ENCODE assay signal across 27 cellular contexts in genomic region chr1:25623007-25623406, GRCh38. TPM values are rescaled to one million over a fixed set of nuclear protein-coding genes. Genes with fewer than 3 reads are reported as not detected.
A peak's percentile ranks its signal among the peaks of the same experiment; 100 is the strongest.
DNase-seq lines count a peak whose midpoint lies in the region; ATAC-seq, FAIRE-seq and TF ChIP-seq lines count a peak whose summit lies in the region.
"Had no signal": no experiment of that assay in that cellular context is flagged by ENCODE, and none has a peak within 500 bp of the region (broad histone marks: within the 10 kb centered on the region; RNA-seq: fewer than 3 reads in every experiment).

No MANE protein-coding gene starts in this region.

- H3K27ac ChIP-seq in effector memory CD4-positive, alpha-beta T cell (ENCODE audit: insufficient read depth, low read length, poor library complexity, severe bottlenecking): no peak overlapping the region
- H3K27ac ChIP-seq: BLaER1, parathyroid adenoma, skin epidermis had no signal

- peaks cover 6% of the 10 kb centered on the region for H3K9me3 Mint-ChIP-seq in activated naive CD4-positive, alpha-beta T cell treated with anti-CD3 and anti-CD28 coated beads, Interleukin-2, amount 10 ng/mL, durations not matched to agents 7 days and 5 days
- H3K9me3 Mint-ChIP-seq in naive thymus-derived CD8-positive, alpha-beta T cell: peaks cover 0 to 8% (median 0%) of the 10 kb centered on the region in 9 donors
- H3K9me3 Mint-ChIP-seq: activated CD4-positive, alpha-beta memory T cell treated with anti-CD3 and anti-CD28 coated beads for 36 hours; immature natural killer cell had no signal

- ATAC-seq in T-helper 17 cell: no peak
- ATAC-seq in naive thymus-derived CD8-positive, alpha-beta T cell: no peak
- ATAC-seq: left cardiac atrium, WTC11 had no signal

- peaks cover 36% of the 10 kb centered on the region for H3K27me3 Mint-ChIP-seq in activated naive CD4-positive, alpha-beta T cell treated with anti-CD3 and anti-CD28 coated beads, Interleukin-2, amount 10 ng/mL, durations not matched to agents 7 days and 5 days
- H3K27me3 Mint-ChIP-seq in T-helper 17 cell: no peaks in the 10 kb centered on the region
- H3K27me3 Mint-ChIP-seq in naive thymus-derived CD8-positive, alpha-beta T cell: peaks cover 0 to 6% (median 0%) of the 10 kb centered on the region in 5 donors

- POLR2A ChIA-PET in naive thymus-derived CD8-positive, alpha-beta T cell (lab: Charles Lee): interaction anchor here (0.7 to 8.6 kb wide), 10 partner anchors 9 to 186 kb away, joined by 3 to 91 read pairs (median 5); no protein-coding TSS in a partner anchor
- POLR2A ChIA-PET in HEK293T (lab: Yijun Ruan, JAX): no interaction called here

- peaks cover 89% of the 10 kb centered on the region for H3K4me1 Mint-ChIP-seq in activated naive CD4-positive, alpha-beta T cell treated with anti-CD3 and anti-CD28 coated beads, Interleukin-2, amount 10 ng/mL, durations not matched to agents 7 days and 5 days
- peaks cover 66% of the 10 kb centered on the region for H3K4me1 Mint-ChIP-seq in T-helper 17 cell
- peaks cover 53 to 94% (median 88%) of the 10 kb centered on the region in 4 donors for H3K4me1 Mint-ChIP-seq in naive thymus-derived CD8-positive, alpha-beta T cell

- no peak for TF ChIP-seq CTCF in GM13976 (IDR thresholded peaks at IDR 0.05; ENCODE audit: borderline replicate concordance, control extremely low read depth, extremely low read depth, insufficient read depth, missing control alignments)

- peak; percentile 69 for FAIRE-seq in GM12891 (lab: Jason Lieb, UNC)
- FAIRE-seq: bronchial epithelial cell, RCC 7860 had no signal

- peak overlapping the region; percentile 15 for H3K27ac Mint-ChIP-seq in activated naive CD4-positive, alpha-beta T cell treated with anti-CD3 and anti-CD28 coated beads, Interleukin-2, amount 10 ng/mL, durations not matched to agents 7 days and 5 days
- H3K27ac Mint-ChIP-seq in T-helper 17 cell: peak overlapping the region; percentile 95
- peak overlapping the region; percentile 86 to 98 (median 96) for H3K27ac Mint-ChIP-seq in naive thymus-derived CD8-positive, alpha-beta T cell
- H3K27ac Mint-ChIP-seq: activated CD4-positive, alpha-beta memory T cell treated with anti-CD3 and anti-CD28 coated beads for 36 hours; WTC11 had no signal

- DNase-seq in activated naive CD4-positive, alpha-beta T cell treated with anti-CD3 and anti-CD28 coated beads, Interleukin-2, amount 10 ng/mL, durations not matched to agents 7 days and 5 days: no peak
- DNase-seq in activated naive CD4-positive, alpha-beta T cell treated with Interleukin-2 at 50 U/mL for 16 hours: no peak
- DNase-seq in GM12891 (ENCODE audit: insufficient read length, low spot score) (no peak), T-helper 17 cell (no peak), HEK293T (ENCODE audit: extremely low spot score) (no peak), GM13976 (ENCODE audit: low spot score) (no peak)
- no peak for DNase-seq in naive thymus-derived CD8-positive, alpha-beta T cell
- no peak for DNase-seq in effector memory CD4-positive, alpha-beta T cell
- DNase-seq: activated gamma-delta T cell, anterior cingulate cortex, Calu3, DMS79, GDM1, HCEC 1CT, immature natural killer cell, left cardiac atrium, MV-4-11, NCI-H1436, retina, SHP77 treated with DMSO at 0.1 percent for 48 hours had no signal

- in situ Hi-C loops in GM13976 (cut with MboI; ENCODE audit: low sequenced_read_pairs, unreplicated experiment): no loop called here

- H3K36me3 ChIP-seq in effector memory CD4-positive, alpha-beta T cell (ENCODE audit: control insufficient read depth, insufficient read depth, low read length): no peaks in the 10 kb centered on the region
- H3K36me3 ChIP-seq: BLaER1 had no signal

- no peaks in the 10 kb centered on the region for H3K27me3 ChIP-seq in effector memory CD4-positive, alpha-beta T cell (replicated peaks; ENCODE audit: control insufficient read depth, insufficient read depth, low read length, poor library complexity, severe bottlenecking)

- H3K36me3 Mint-ChIP-seq in activated naive CD4-positive, alpha-beta T cell treated with anti-CD3 and anti-CD28 coated beads, Interleukin-2, amount 10 ng/mL, durations not matched to agents 7 days and 5 days: peaks cover 80% of the 10 kb centered on the region
- peaks cover 4% of the 10 kb centered on the region for H3K36me3 Mint-ChIP-seq in T-helper 17 cell (ENCODE audit: low read depth)
- H3K36me3 Mint-ChIP-seq in naive thymus-derived CD8-positive, alpha-beta T cell: peaks cover 0 to 14% (median 13%) of the 10 kb centered on the region in 3 donors
- H3K36me3 Mint-ChIP-seq: WTC11 had no signal

- H3K4me3 ChIP-seq in effector memory CD4-positive, alpha-beta T cell (ENCODE audit: insufficient read depth, low read depth, low read length, poor library complexity, severe bottlenecking): no peak overlapping the region
- H3K4me3 ChIP-seq: BLaER1, skin epidermis had no signal

- TF ChIP-seq POLR2A in GM12891 (IDR thresholded peaks at IDR 0.05; ENCODE audit: low read depth, low read length): no peak

- CTCF ChIA-PET in activated naive CD4-positive, alpha-beta T cell treated with anti-CD3 and anti-CD28 coated beads, Interleukin-2, amount 10 ng/mL, durations not matched to agents 7 days and 5 days (lab: Charles Lee): interaction anchor here (0.9 to 1.7 kb wide), 4 partner anchors 9 to 75 kb away, joined by 3 to 7 read pairs (median 4); no protein-coding TSS in a partner anchor
- CTCF ChIA-PET in HEK293T (lab: Yijun Ruan, JAX): interaction anchor here (0.8 kb wide), 1 partner anchor 101 kb away, joined by 4 read pairs; no protein-coding TSS in a partner anchor

- H3K4me1 ChIP-seq in effector memory CD4-positive, alpha-beta T cell (ENCODE audit: control insufficient read depth, insufficient read depth, low read length, poor library complexity, severe bottlenecking): peaks cover 65% of the 10 kb centered on the region
- H3K4me1 ChIP-seq: parathyroid adenoma had no signal

- H3K9me3 ChIP-seq in T-helper 17 cell (ENCODE audit: control insufficient read depth, low read length, poor library complexity, severe bottlenecking): no peaks in the 10 kb centered on the region
- no peaks in the 10 kb centered on the region for H3K9me3 ChIP-seq in effector memory CD4-positive, alpha-beta T cell (ENCODE audit: control insufficient read depth, low read length)

- H3K4me3 Mint-ChIP-seq in activated naive CD4-positive, alpha-beta T cell treated with anti-CD3 and anti-CD28 coated beads, Interleukin-2, amount 10 ng/mL, durations not matched to agents 7 days and 5 days: peak overlapping the region; percentile 50
- peak overlapping the region; percentile 67 for H3K4me3 Mint-ChIP-seq in T-helper 17 cell
- H3K4me3 Mint-ChIP-seq in naive thymus-derived CD8-positive, alpha-beta T cell: peak overlapping the region; percentile 40 to 100 (median 97)
- H3K4me3 Mint-ChIP-seq: activated CD4-positive, alpha-beta memory T cell treated with anti-CD3 and anti-CD28 coated beads for 36 hours; immature natural killer cell; WTC11 had no signal

TF ChIP-seq in GM12891, 5 proteins besides CTCF, POLR2A, EP300 and RAD21:
- TF ChIP-seq PAX5 (IDR thresholded peaks at IDR 0.05; ENCODE audit: insufficient read depth, low read length, severe bottlenecking) (no peak), SPI1 (IDR thresholded peaks at IDR 0.05; ENCODE audit: low read depth, low read length) (no peak), POLR2AphosphoS5 (IDR thresholded peaks at IDR 0.05; ENCODE audit: low read depth, low read length) (no peak), TAF1 (IDR thresholded peaks at IDR 0.05; ENCODE audit: low read depth, low read length) (no peak), POU2F2 (IDR thresholded peaks at IDR 0.05; ENCODE audit: low read depth, low read length) (no peak)
TF ChIP-seq in GM12891: peak in this region for 0.

TF ChIP-seq in HEK293T, 16 proteins besides CTCF, POLR2A, EP300 and RAD21:
- TF ChIP-seq FOXK2 (IDR thresholded peaks at IDR 0.05): no peak
- no peak for TF ChIP-seq L3MBTL2 (conservative IDR thresholded peaks at IDR 0.05)
- no peak for TF ChIP-seq ZNF384 (IDR thresholded peaks at IDR 0.05)
- TF ChIP-seq ARNT (IDR thresholded peaks at IDR 0.05): no peak
- no peak for TF ChIP-seq NFRKB (IDR thresholded peaks at IDR 0.05)
- no peak for TF ChIP-seq CTBP1 (IDR thresholded peaks at IDR 0.05; ENCODE audit: borderline replicate concordance)
- no peak for TF ChIP-seq BHLHE40 (IDR thresholded peaks at IDR 0.05; ENCODE audit: borderline replicate concordance)
- TF ChIP-seq ELF4 (IDR thresholded peaks at IDR 0.05): no peak
- TF ChIP-seq PKNOX1 (IDR thresholded peaks at IDR 0.05): no peak
- TF ChIP-seq SUZ12 (IDR thresholded peaks at IDR 0.05): no peak
- no peak for TF ChIP-seq LEF1 (IDR thresholded peaks at IDR 0.05; ENCODE audit: borderline replicate concordance)
- TF ChIP-seq TARDBP (IDR thresholded peaks at IDR 0.05): no peak
- TF ChIP-seq FOXA1 (IDR thresholded peaks at IDR 0.05): no peak
- TF ChIP-seq SP1 (IDR thresholded peaks at IDR 0.05): no peak
- no peak for TF ChIP-seq FOXM1 (IDR thresholded peaks at IDR 0.05; ENCODE audit: borderline replicate concordance)
- no peak for TF ChIP-seq HDGF (IDR thresholded peaks at IDR 0.05; ENCODE audit: borderline replicate concordance)

RNA-seq across cellular contexts. Expression of gene MAN1C1, which starts 6.4 kb away (rescaled TPM):
- 0.94 TPM for polyA plus RNA-seq in GM12891 (2012; ENCODE audit: low read depth, missing spikeins)
- 10 to 100 TPM; 16.9 to 27.3 TPM for total RNA-seq in T-helper 17 cell
- total RNA-seq in naive thymus-derived CD8-positive, alpha-beta T cell: 10 to 100 TPM; 46.0 to 47.2 TPM
- polyA plus RNA-seq in naive thymus-derived CD8-positive, alpha-beta T cell: 10 to 100 TPM; 11.3 to 48.3 (median 11.7) TPM

Comparison
In these comparisons a context has a peak if more than half of its experiments do, and no peak if none do; other contexts are left out.
1. H3K27ac Mint-ChIP-seq: peak in every context shown above with its lines; median percentile 96 in naive thymus-derived CD8-positive, alpha-beta T cell; 95 in T-helper 17 cell; 15 in activated naive CD4-positive, alpha-beta T cell treated with anti-CD3 and anti-CD28 coated beads, Interleukin-2, amount 10 ng/mL, durations not matched to agents 7 days and 5 days.